Comparison of ENCODE assay signal across 14 cellular contexts in genomic region chr7:2195403-2196246, GRCh38. TPM values are rescaled to one million over a fixed set of nuclear protein-coding genes. Genes with fewer than 3 reads are reported as not detected.
DNase-seq lines count a peak whose midpoint lies in the region; ATAC-seq and TF ChIP-seq lines count a peak whose summit lies in the region.
"Had no signal": no experiment of that assay in that cellular context is flagged by ENCODE, and none has a peak within 500 bp of the region (broad histone marks: within the 10 kb centered on the region; RNA-seq: fewer than 3 reads in every experiment).

No MANE protein-coding gene starts in this region.

- peak; percentile 86 for ATAC-seq in left ventricle myocardium superior
- no peak for ATAC-seq in activated CD4-positive, CD25-positive, alpha-beta regulatory T cell treated with anti-CD3 and anti-CD28 coated beads, Interleukin-2, amount 50 U/mL, for 24 hours
- no peak for ATAC-seq in HG02884 (IDR thresholded peaks at IDR 0.05; ENCODE audit: unreplicated experiment)
- ATAC-seq: Panc1, sciatic nerve had no signal

- intact Hi-C loops in left ventricle myocardium superior (cut with micrococcal nuclease): no loop called here

- H3K36me3 ChIP-seq in skeletal muscle tissue (ENCODE audit: control insufficient read depth in 3 of 3, insufficient read depth in 3 of 3, low read length in 3 of 3): peaks cover 4 to 7% (median 6%) of the 10 kb centered on the region in 3 donors

- TF ChIP-seq CTCF in VCaP (conservative IDR thresholded peaks at IDR 0.05): no peak

- H3K9me3 ChIP-seq in skeletal muscle tissue (ENCODE audit: control insufficient read depth in 3 of 3, low read length in 3 of 3): no peaks in the 10 kb centered on the region
- H3K9me3 ChIP-seq: esophagus muscularis mucosa had no signal

- H3K4me3 ChIP-seq in skeletal muscle tissue (ENCODE audit: low read length in 3 of 3): no peak overlapping the region
- H3K4me3 ChIP-seq: esophagus muscularis mucosa had no signal

- DNase-seq in NCI-H1694 treated with DMSO at 0.1 percent for 48 hours (lab: John Stamatoyannopoulos, UW) (peak; percentile 87), left ventricle myocardium superior (peak; percentile 77), NCI-H2227 (lab: John Stamatoyannopoulos, UW; ENCODE audit: unreplicated experiment) (no peak)
- DNase-seq: activated naive CD4-positive, alpha-beta T cell treated with anti-CD3 and anti-CD28 coated beads for 36 hours; CD4-positive, alpha-beta memory T cell; central memory CD4-positive, alpha-beta T cell; NCI-H1436 treated with DMSO at 0.1 percent for 48 hours had no signal

- H3K4me1 ChIP-seq in skeletal muscle tissue (ENCODE audit: control insufficient read depth in 3 of 3, insufficient read depth in 3 of 3, low read length in 3 of 3): peaks cover 31 to 55% (median 40%) of the 10 kb centered on the region in 3 donors

- peak overlapping the region in 1 of 3 donors; percentile 55 for H3K9ac ChIP-seq in skeletal muscle tissue (ENCODE audit: low read depth in 1 of 3, low read length in 3 of 3)

- H3K27me3 ChIP-seq in skeletal muscle tissue (ENCODE audit: control insufficient read depth in 3 of 3, insufficient read depth in 3 of 3, low read length in 3 of 3): no peaks in the 10 kb centered on the region
- H3K27me3 ChIP-seq: esophagus muscularis mucosa had no signal

- H3K27ac ChIP-seq in VCaP: peak overlapping the region; percentile 88
- H3K27ac ChIP-seq in skeletal muscle tissue (ENCODE audit: low read depth, low read length): peak overlapping the region; percentile 20
- H3K27ac ChIP-seq: esophagus muscularis mucosa had no signal

RNA-seq across cellular contexts. Expression of gene MAD1L1, which starts 37.1 kb away (rescaled TPM):
- total RNA-seq in left ventricle myocardium superior: 19.1 TPM
- total RNA-seq in skeletal muscle tissue: 42.3 TPM

RNA-seq across cellular contexts. Expression of gene MRM2, which starts 46.4 kb away (rescaled TPM):
- total RNA-seq in left ventricle myocardium superior: 23.5 TPM
- 16.7 TPM for total RNA-seq in skeletal muscle tissue

RNA-seq across cellular contexts. Expression of gene NUDT1, which starts 46.4 kb away (rescaled TPM):
- total RNA-seq in left ventricle myocardium superior (13.2 TPM), skeletal muscle tissue (20.9 TPM)
